Comparison of ENCODE assay signal across 8 cellular contexts in genomic region chr7:27901028-27901760, GRCh38.
DNase-seq lines count a peak whose midpoint lies in the region; ATAC-seq and TF ChIP-seq lines count a peak whose summit lies in the region.

No MANE protein-coding gene starts in this region.

- peak overlapping the region; percentile 49 for H3K4ac ChIP-seq in IMR-90 (ENCODE audit: low read depth, low read length)

- H2AK5ac ChIP-seq in IMR-90 (ENCODE audit: low read depth, low read length) = no peak overlapping the region

- H3K36me3 ChIP-seq in GM06990 (ENCODE audit: control insufficient read depth, insufficient read depth, low read length) (no peaks in the 10 kb centered on the region), IMR-90 (ENCODE audit: control insufficient read depth, insufficient read depth, low read length) (no peaks in the 10 kb centered on the region), HAP-1 (replicated peaks) (no peaks in the 10 kb centered on the region)

- H4K20me1 ChIP-seq in IMR-90 (ENCODE audit: insufficient read depth, low read length) = peaks cover 16% of the 10 kb centered on the region; the same call in 1 of the 2 replicates

- H3K9me3 Mint-ChIP-seq in activated naive CD8-positive, alpha-beta T cell (ENCODE audit: low read depth) = no peaks in the 10 kb centered on the region

- dilution Hi-C loops in IMR-90 (cut with HindIII; ENCODE audit: low sequenced_read_pairs, unreplicated experiment) = no loop called here

- no peaks in the 10 kb centered on the region for H3K27me3 Mint-ChIP-seq in activated naive CD8-positive, alpha-beta T cell

- H3K14ac ChIP-seq in IMR-90 (replicated peaks; ENCODE audit: low read depth, low read length) = peak overlapping the region; percentile 27

- H3K79me1 ChIP-seq in IMR-90 (ENCODE audit: low read depth in 1 of 2, low read length in 2 of 2) = peaks cover 21 to 43% of the 10 kb centered on the region in 2 experiments

- WGBS in IMR-90 (ENCODE audit: extremely low coverage in 2 of 2, insufficient read length in 1 of 2), 2 experiments = no CpG with 5 or more reads among the region's 5 CpGs

- peak overlapping the region; percentile 35 for H3K4me3 Mint-ChIP-seq in activated naive CD8-positive, alpha-beta T cell

- H4K91ac ChIP-seq in IMR-90 (ENCODE audit: insufficient read depth, low read depth, low read length) = peak overlapping the region; percentile 26; the same call in 1 of the 2 replicates

- H3K4me3 ChIP-seq in GM06990 (replicated peaks; ENCODE audit: low read depth, low read length) = no peak overlapping the region
- H3K4me3 ChIP-seq in IMR-90 (ENCODE audit: insufficient read depth, low read depth, low read length) = peak overlapping the region; percentile 16; the same call in 1 of the 2 replicates
- no peak overlapping the region for H3K4me3 ChIP-seq in HAP-1

- H4K8ac ChIP-seq in IMR-90 (ENCODE audit: low read depth in 2 of 2, low read length in 2 of 2) = no peak overlapping the region

- no peak overlapping the region for H3K18ac ChIP-seq in IMR-90 (ENCODE audit: low read depth, low read length)

- H3K27ac Mint-ChIP-seq in activated naive CD8-positive, alpha-beta T cell = no peak overlapping the region

- H2BK15ac ChIP-seq in IMR-90 (ENCODE audit: low read depth, low read length) = no peak overlapping the region

- TF ChIP-seq CTCF in GM06990 (IDR thresholded peaks at IDR 0.05; ENCODE audit: insufficient read depth, low read length, poor library complexity, severe bottlenecking) (no peak), IMR-90 (conservative IDR thresholded peaks at IDR 0.05; ENCODE audit: low read depth, low read length) (no peak)

- no peak overlapping the region for H3K56ac ChIP-seq in IMR-90 (ENCODE audit: extremely low read depth, insufficient read depth, low read length)

- H3K9me3 ChIP-seq in IMR-90 (ENCODE audit: control insufficient read depth, insufficient read depth, low read length) (no peaks in the 10 kb centered on the region), HAP-1 (no peaks in the 10 kb centered on the region)

- ATAC-seq in GM21390 (IDR thresholded peaks at IDR 0.05; ENCODE audit: unreplicated experiment) (peak; percentile 94), IMR-90 (ENCODE audit: low read depth) (peak; percentile 67)

- DNase-seq in GM06990 (ENCODE audit: extremely low read depth, insufficient read length) (peak; percentile 18), IMR-90 (peak; percentile 68), medulla oblongata (ENCODE audit: extremely low spot score) (peak; percentile 64), NCI-H146 (lab: John Stamatoyannopoulos, UW) (no peak), HAP-1 (ENCODE audit: low spot score in 2 of 2) (no peak), DMS 273 treated with DMSO at 0.1 percent for 48 hours (lab: John Stamatoyannopoulos, UW) (no peak)

- POLR2A ChIA-PET in IMR-90 (lab: Charles Lee; ENCODE audit: unreplicated experiment) = no interaction called here

- in situ Hi-C loops in IMR-90 (cut with MboI; ENCODE audit: low sequenced_read_pairs) = no loop called here
- in situ Hi-C loops in HAP-1 (cut with MboI; ENCODE audit: low sequenced_read_pairs) = loop anchor here (25.0 kb wide), 1 partner anchor 314 kb away; no protein-coding TSS in a partner anchor

- no peak for TF ChIP-seq POLR2A in IMR-90 (IDR thresholded peaks at IDR 0.05; ENCODE audit: low read depth, low read length)

- peak overlapping the region; percentile 48; the same call in 1 of the 2 replicates for H2BK20ac ChIP-seq in IMR-90 (ENCODE audit: low read depth, low read length)

- H3K4me2 ChIP-seq in IMR-90 (ENCODE audit: low read depth, low read length) = peak overlapping the region; percentile 95

- peaks cover 15% of the 10 kb centered on the region for H3K9me1 ChIP-seq in IMR-90 (ENCODE audit: insufficient read depth, low read length)

- H3K27me3 ChIP-seq in GM06990 (replicated peaks; ENCODE audit: control insufficient read depth, insufficient read depth, low read length) (no peaks in the 10 kb centered on the region; the same call in 1 of the 2 replicates), IMR-90 (ENCODE audit: control insufficient read depth, insufficient read depth, low read length) (no peaks in the 10 kb centered on the region), HAP-1 (ENCODE audit: low read depth) (no peaks in the 10 kb centered on the region)

- H2AFZ ChIP-seq in IMR-90 (replicated peaks; ENCODE audit: low read length, poor library complexity) = no peak overlapping the region

- H2BK5ac ChIP-seq in IMR-90 (ENCODE audit: low read depth, low read length, poor library complexity, severe bottlenecking) = peak overlapping the region; percentile 11

- H2AK9ac ChIP-seq in IMR-90 (replicated peaks; ENCODE audit: low read depth, low read length, poor library complexity) = no peak overlapping the region

- H3K4me1 Mint-ChIP-seq in activated naive CD8-positive, alpha-beta T cell (ENCODE audit: low read depth) = peaks cover 34% of the 10 kb centered on the region

- peak overlapping the region; percentile 11; the same call in 1 of the 2 replicates for H2BK120ac ChIP-seq in IMR-90 (ENCODE audit: low read depth, low read length)

- no peak overlapping the region for H3K9ac ChIP-seq in IMR-90 (ENCODE audit: low read depth, low read length)

- no TSS peak for BruUV-seq in IMR-90 (replicated peaks; lab: Mats Ljungman, UMichigan)

- intact Hi-C loops in IMR-90 (cut with micrococcal nuclease) = no loop called here

- no peak overlapping the region for H4K5ac ChIP-seq in IMR-90 (ENCODE audit: low read depth, low read length)

- CTCF ChIA-PET in IMR-90 (lab: Yijun Ruan, JAX) = interaction anchor here (0.6 kb wide), 1 partner anchor 187 kb away, joined by 7 read pairs; no protein-coding TSS in a partner anchor

- H3K27ac ChIP-seq in IMR-90 (ENCODE audit: insufficient read depth, low read length) = no peak overlapping the region

- peaks cover 11% of the 10 kb centered on the region for H3K4me1 ChIP-seq in IMR-90 (ENCODE audit: control insufficient read depth, insufficient read depth, low read length)
- H3K4me1 ChIP-seq in HAP-1 = peaks cover 6% of the 10 kb centered on the region

- H3K36me3 Mint-ChIP-seq in activated naive CD8-positive, alpha-beta T cell = peaks cover 2% of the 10 kb centered on the region

- TF ChIP-seq RAD21 in IMR-90 (IDR thresholded peaks at IDR 0.05; ENCODE audit: low read length) = no peak

- peak overlapping the region; percentile 23; the same call in 1 of the 2 replicates for H3K23ac ChIP-seq in IMR-90 (ENCODE audit: low read depth, low read length)

TF ChIP-seq in IMR-90, 13 proteins besides CTCF, POLR2A, EP300 and RAD21:
- no peak for TF ChIP-seq RFX5 (IDR thresholded peaks at IDR 0.05; ENCODE audit: low read depth, low read length)
- no peak for TF ChIP-seq USF2 (IDR thresholded peaks at IDR 0.05; ENCODE audit: low read depth, low read length)
- no peak for TF ChIP-seq NFE2L2 (IDR thresholded peaks at IDR 0.05; ENCODE audit: low read depth, low read length)
- no peak for TF ChIP-seq CHD1 (IDR thresholded peaks at IDR 0.05; ENCODE audit: low read depth, low read length)
TF ChIP-seq in IMR-90: peak in this region for 0.

Comparison
In these comparisons a context has a peak if more than half of its experiments do, and no peak if none do; other contexts are left out.
1. DNase-seq: peak in GM06990 (single experiment), IMR-90 (single experiment) and medulla oblongata (single experiment); none in NCI-H146 (single experiment), HAP-1 (0 of 2) and DMS 273 treated with DMSO at 0.1 percent for 48 hours (single experiment).